In genomic region chr3:169280010-169280585, GRCh38 we compare ENCODE assay signal across 27 cellular contexts.
"Had no signal": no experiment of that assay in that cellular context is flagged by ENCODE, and none has a peak within 500 bp of the region (broad histone marks: within the 10 kb centered on the region; RNA-seq: fewer than 3 reads in every experiment).

No MANE protein-coding gene starts in this region.

- DNase-seq: activated CD4-positive, alpha-beta memory T cell treated with anti-CD3 and anti-CD28 coated beads for 36 hours; activated CD4-positive, alpha-beta T cell treated with anti-CD3 and anti-CD28 coated beads, Interleukin-2, amount 10 ng/mL, durations not matched to agents 24 days and 14 days; activated CD8-positive, alpha-beta memory T cell treated with anti-CD3 and anti-CD28 coated beads, Interleukin-2, amount 50 U/mL, for 4 hours; activated gamma-delta T cell treated with Interleukin-2 at 50 U/mL for 16 hours; activated naive CD8-positive, alpha-beta T cell treated with anti-CD3 and anti-CD28 coated beads, Interleukin-2, amount 50 U/mL, for 24 hours; activated T-cell treated with anti-CD3 and anti-CD28 coated beads, Interleukin-2, amount 50 U/mL, for 1 hour; dermis blood vessel endothelial cell; effector CD4-positive, alpha-beta T cell; kidney glomerular epithelial cell; posterior cingulate gyrus; retina; sigmoid colon; small intestine; stimulated activated CD4-positive, alpha-beta T cell treated with anti-CD3 and anti-CD28 coated beads, Interleukin-4, amount 100 ng/mL, for 24 hours; substantia nigra; T-helper 9 cell; thyroid gland; upper lobe of right lung; WERI-Rb-1 had no signal

- ATAC-seq: activated CD4-positive, CD25-positive, alpha-beta regulatory T cell treated with anti-CD3 and anti-CD28 coated beads, Interleukin-2, amount 50 U/mL, for 24 hours; activated naive CD8-positive, alpha-beta T cell treated with anti-CD3 and anti-CD28 coated beads, Interleukin-2, amount 50 U/mL, for 24 hours; left lobe of liver; stimulated activated effector memory CD8-positive, alpha-beta T cell treated with anti-CD3 and anti-CD28 coated beads, Interleukin-12 subunit alpha, Interleukin-12 subunit beta, amount 100 ng/mL, for 72 hours; upper lobe of right lung had no signal

- H3K4me3 ChIP-seq: esophagus muscularis mucosa, lung, sigmoid colon, thyroid gland, upper lobe of right lung had no signal

- FAIRE-seq: bronchial epithelial cell, frontal cortex, small intestine, TTC549 had no signal
